1 cellular context compared by ENCODE assay signal in genomic region chr7:19107142-19107391, GRCh38.
TF ChIP-seq lines count a peak whose summit lies in the region.

No MANE protein-coding gene starts in this region.

TF ChIP-seq in HEK293, 187 proteins besides CTCF, POLR2A, EP300 and RAD21 (continued from another document):
- no peak for TF ChIP-seq GLIS2 (tag by site-specific recombination; IDR thresholded peaks at IDR 0.05)
- TF ChIP-seq ZNF639 (tag by site-specific recombination; IDR thresholded peaks at IDR 0.05): no peak
- peak; percentile 44; the same call in 1 of the 2 replicates for TF ChIP-seq ZNF335 (tag by site-specific recombination; conservative IDR thresholded peaks at IDR 0.05)
TF ChIP-seq in HEK293: peak in this region for 1.
